ENCODE assay signal across 8 cellular contexts in the genomic region with DNA sequence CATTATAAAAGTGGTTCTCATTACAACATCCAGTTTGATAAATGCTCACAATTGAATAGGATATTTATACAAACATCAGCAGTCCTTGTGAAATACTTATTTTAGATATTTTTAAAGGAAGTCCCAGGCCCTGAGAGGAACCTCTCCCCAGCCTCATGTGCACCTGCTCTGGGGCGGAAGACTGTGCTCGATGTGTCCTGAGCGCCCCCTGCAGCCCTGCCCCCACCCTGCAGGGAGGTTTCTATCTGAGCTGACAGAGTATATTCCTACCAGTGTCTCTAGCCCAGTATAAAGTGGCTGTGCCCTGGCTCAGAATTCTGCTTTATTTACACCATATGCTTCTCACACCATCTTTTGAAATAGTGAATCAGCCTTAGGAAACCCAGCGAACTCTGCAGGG.
DNase-seq lines count a peak whose midpoint lies in the region; ATAC-seq, FAIRE-seq and TF ChIP-seq lines count a peak whose summit lies in the region.

No MANE protein-coding gene starts in this region.

- TF ChIP-seq CTCF in A673 (conservative IDR thresholded peaks at IDR 0.05; ENCODE audit: low read depth, low read length) (peak; percentile 63), GM12878 (IDR thresholded peaks at IDR 0.05 in 2 of 3, conservative IDR thresholded peaks at IDR 0.05 in 1 of 3; ENCODE audit: control insufficient read depth in 2 of 3, extremely low read depth in 1 of 3, insufficient read depth in 1 of 3, low read depth in 3 of 3, low read length in 3 of 3) (peak; percentile 51 to 78 (median 57)), GM23338 (conservative IDR thresholded peaks at IDR 0.05; ENCODE audit: low read depth in 2 of 2) (no peak)

- SMC1A ChIA-PET in GM12878 (lab: Charles Lee; ENCODE audit: uncharacterized antibody, unreplicated experiment): interaction anchor here (0.7 to 13.0 kb wide), 8 partner anchors 22 to 215 kb away, joined by 3 to 244 read pairs (median 4); no protein-coding TSS in a partner anchor

- H3K9ac ChIP-seq in GM12878 (ENCODE audit: control insufficient read depth, insufficient read depth, low read length): no peak overlapping the region

- intact Hi-C loops in A673 (cut with micrococcal nuclease; ENCODE audit: unreplicated experiment): no loop called here
- intact Hi-C loops in GM12878 (cut with micrococcal nuclease; ENCODE audit: unreplicated experiment): no loop called here

- H3K9me2 ChIP-seq in GM23338 (ENCODE audit: insufficient read depth): no peaks in the 10 kb centered on the region

- CTCF ChIA-PET in A673 (lab: Charles Lee): no interaction called here
- CTCF ChIA-PET in GM12878 (lab: Yijun Ruan, JAX): interaction anchor here (0.6 to 14.4 kb wide), 19 partner anchors 8 to 374 kb away, joined by 3 to 605 read pairs (median 3); no protein-coding TSS in a partner anchor

- no TSS peak for BruUV-seq in A673 (replicated peaks; lab: Mats Ljungman, UMichigan)
- no TSS peak for BruUV-seq in GM12878 (replicated peaks; lab: Mats Ljungman, UMichigan)

- H3K4me3 ChIP-seq in A673 (ENCODE audit: low read depth, low read length, poor library complexity, severe bottlenecking): no peak overlapping the region
- H3K4me3 ChIP-seq in GM12878: no peak overlapping the region
- no peak overlapping the region for H3K4me3 ChIP-seq in GM23338

- H3K4me1 Mint-ChIP-seq in GM23338: no peaks in the 10 kb centered on the region

- no peak for TF ChIP-seq EP300 in GM12878 (IDR thresholded peaks at IDR 0.05; ENCODE audit: borderline replicate concordance in 1 of 2, control insufficient read depth in 1 of 2, low read depth in 2 of 2, low read length in 2 of 2)

- RAD21 ChIA-PET in GM12878 (lab: Charles Lee; ENCODE audit: unreplicated experiment): interaction anchor here (0.7 to 7.1 kb wide), 6 partner anchors 27 to 94 kb away, joined by 3 to 84 read pairs (median 4); no protein-coding TSS in a partner anchor

- peaks cover 42% of the 10 kb centered on the region for H3K36me3 Mint-ChIP-seq in GM23338 (ENCODE audit: low read depth)

- peak overlapping the region; percentile 59 for H2AFZ ChIP-seq in GM12878 (ENCODE audit: control insufficient read depth, low read depth, low read length)
- H2AFZ ChIP-seq in GM23338: no peak overlapping the region

- H3F3A ChIP-seq in GM23338 (replicated peaks; ENCODE audit: low read depth): no peaks in the 10 kb centered on the region

- H3K36me3 ChIP-seq in A673 (ENCODE audit: insufficient read depth, low read length, poor library complexity, severe bottlenecking) (no peaks in the 10 kb centered on the region), GM12878 (ENCODE audit: control insufficient read depth in 2 of 2, insufficient read depth in 2 of 2, low read length in 1 of 2) (no peaks in the 10 kb centered on the region), GM23338 (ENCODE audit: insufficient read depth) (peaks cover 5% of the 10 kb centered on the region; the same call in 1 of the 2 replicates)

- no peak overlapping the region; the same call in 1 of the 2 replicates for H3K4me2 ChIP-seq in GM12878 (ENCODE audit: control insufficient read depth, insufficient read depth)
- no peak overlapping the region for H3K4me2 ChIP-seq in GM23338

- DNase-seq in A673 (ENCODE audit: low spot score): peak; percentile 47
- no peak for DNase-seq in GM12892 (ENCODE audit: insufficient read length)
- peak; percentile 50 for DNase-seq in NCI-H2107 treated with DMSO at 0.1 percent for 48 hours (lab: John Stamatoyannopoulos, UW; ENCODE audit: unreplicated experiment)
- no peak for DNase-seq in GM12878 (ENCODE audit: low read depth, low spot score)
- no peak for DNase-seq in caudate nucleus (lab: John Stamatoyannopoulos, UW)
- DNase-seq in SHP77 treated with DMSO at 0.1 percent for 48 hours (lab: John Stamatoyannopoulos, UW): no peak
- DNase-seq in GM23338 (ENCODE audit: low spot score): no peak

- 0% methylated on average over 4 of the region's 4 CpGs for whole genome bisulfite sequencing in GM12878 (ENCODE audit: insufficient coverage, insufficient replicate concordance, low lambda C conversion rate, missing lambda C conversion rate)

- no peaks in the 10 kb centered on the region for H3K9me3 ChIP-seq in A673 (ENCODE audit: low read depth, low read length, poor library complexity, severe bottlenecking)
- H3K9me3 ChIP-seq in GM12878 (replicated peaks; ENCODE audit: control insufficient read depth, insufficient read depth, low read length): no peaks in the 10 kb centered on the region

- H3K27ac Mint-ChIP-seq in GM23338: no peak overlapping the region

- H3K27me3 ChIP-seq in A673 (replicated peaks; ENCODE audit: insufficient read depth, low read depth, low read length, poor library complexity) (no peaks in the 10 kb centered on the region), GM12878 (replicated peaks in 1 of 2; ENCODE audit: control insufficient read depth in 2 of 2, insufficient read depth in 2 of 2, low read length in 1 of 2) (no peaks in the 10 kb centered on the region; a peak in 1 of 4 replicates), GM23338 (ENCODE audit: insufficient read depth) (no peaks in the 10 kb centered on the region)

- H4K20me1 ChIP-seq in GM12878 (ENCODE audit: control insufficient read depth, insufficient read depth): no peaks in the 10 kb centered on the region
- no peaks in the 10 kb centered on the region for H4K20me1 ChIP-seq in GM23338 (replicated peaks; ENCODE audit: insufficient read depth)

- TF ChIP-seq POLR2A in GM12892 (IDR thresholded peaks at IDR 0.05; ENCODE audit: low read depth, low read length): no peak
- TF ChIP-seq POLR2A in GM12878 (IDR thresholded peaks at IDR 0.05; ENCODE audit: low read depth, low read length): no peak

- in situ Hi-C loops in GM12878 (cut with MboI): no loop called here

- ATAC-seq in GM12878 (peak; percentile 74), HG03039 (IDR thresholded peaks at IDR 0.05; ENCODE audit: unreplicated experiment) (no peak), GM23338 (no peak)

- POLR2A ChIA-PET in A673 (lab: Charles Lee; ENCODE audit: low non-redundant PET): no interaction called here
- POLR2A ChIA-PET in GM12878 (lab: Charles Lee): no interaction called here

- peaks cover 97% of the 10 kb centered on the region for H3K9me3 Mint-ChIP-seq in GM23338

- H3K79me2 ChIP-seq in GM12878 (ENCODE audit: control insufficient read depth, insufficient read depth, low read length): no peaks in the 10 kb centered on the region
- no peaks in the 10 kb centered on the region for H3K79me2 ChIP-seq in GM23338 (replicated peaks; ENCODE audit: insufficient read depth)

- H3K27ac ChIP-seq in A673 (ENCODE audit: low read depth, low read length, poor library complexity, severe bottlenecking): no peak overlapping the region
- no peak overlapping the region for H3K27ac ChIP-seq in GM12878 (ENCODE audit: control insufficient read depth, insufficient read depth)
- no peak overlapping the region for H3K27ac ChIP-seq in caudate nucleus (ENCODE audit: low read depth, low read length)
- no peak overlapping the region for H3K27ac ChIP-seq in GM23338 (ENCODE audit: low read depth)

- no peak overlapping the region for H3K4me3 Mint-ChIP-seq in GM23338

- peak; percentile 24 for FAIRE-seq in GM12892 (lab: Jason Lieb, UNC)
- no peak for FAIRE-seq in GM12878 (lab: Jason Lieb, UNC)

- H3K27me3 Mint-ChIP-seq in GM23338 (ENCODE audit: insufficient read depth, low read depth, poor library complexity): peaks cover 8% of the 10 kb centered on the region

- H3K4me1 ChIP-seq in A673 (ENCODE audit: insufficient read depth, low read length, poor library complexity, severe bottlenecking) (no peaks in the 10 kb centered on the region), GM12878 (ENCODE audit: control insufficient read depth, insufficient read depth, low read length) (peaks cover 25% of the 10 kb centered on the region), GM23338 (ENCODE audit: insufficient read depth) (no peaks in the 10 kb centered on the region)

- peak; percentile 60 for TF ChIP-seq RAD21 in GM12878 (IDR thresholded peaks at IDR 0.05; ENCODE audit: insufficient read depth, low read depth, low read length)

TF ChIP-seq in GM12878, 131 proteins besides CTCF, POLR2A, EP300 and RAD21 (continues in another document):
- TF ChIP-seq TAF1 (IDR thresholded peaks at IDR 0.05; ENCODE audit: borderline replicate concordance, low read depth, low read length) (no peak), RB1 (IDR thresholded peaks at IDR 0.05; ENCODE audit: borderline replicate concordance) (no peak), SMARCA5 (IDR thresholded peaks at IDR 0.05) (no peak), BRCA1 (IDR thresholded peaks at IDR 0.05; ENCODE audit: low read depth, low read length) (no peak), SP1 (IDR thresholded peaks at IDR 0.05; ENCODE audit: low read depth, low read length) (no peak), LARP7 (IDR thresholded peaks at IDR 0.05) (no peak)
- TF ChIP-seq, protein P1, sequence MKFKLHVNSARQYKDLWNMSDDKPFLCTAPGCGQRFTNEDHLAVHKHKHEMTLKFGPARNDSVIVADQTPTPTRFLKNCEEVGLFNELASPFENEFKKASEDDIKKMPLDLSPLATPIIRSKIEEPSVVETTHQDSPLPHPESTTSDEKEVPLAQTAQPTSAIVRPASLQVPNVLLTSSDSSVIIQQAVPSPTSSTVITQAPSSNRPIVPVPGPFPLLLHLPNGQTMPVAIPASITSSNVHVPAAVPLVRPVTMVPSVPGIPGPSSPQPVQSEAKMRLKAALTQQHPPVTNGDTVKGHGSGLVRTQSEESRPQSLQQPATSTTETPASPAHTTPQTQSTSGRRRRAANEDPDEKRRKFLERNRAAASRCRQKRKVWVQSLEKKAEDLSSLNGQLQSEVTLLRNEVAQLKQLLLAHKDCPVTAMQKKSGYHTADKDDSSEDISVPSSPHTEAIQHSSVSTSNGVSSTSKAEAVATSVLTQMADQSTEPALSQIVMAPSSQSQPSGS (IDR thresholded peaks at IDR 0.05; ENCODE audit: low read length): no peak

TF ChIP-seq in GM23338, 12 proteins besides CTCF, POLR2A, EP300 and RAD21 (continues in another document):
- TF ChIP-seq JUNB (IDR thresholded peaks at IDR 0.05; ENCODE audit: unreplicated experiment) (no peak), ZNF114 (CRISPR knock-in tag; IDR thresholded peaks at IDR 0.05) (no peak)

Comparison
In these comparisons a context has a peak if more than half of its experiments do, and no peak if none do; other contexts are left out.
1. DNase-seq: peak in A673 (single experiment) and NCI-H2107 treated with DMSO at 0.1 percent for 48 hours (single experiment); none in GM12892 (single experiment), GM12878 (single experiment), caudate nucleus (0 of 61), SHP77 treated with DMSO at 0.1 percent for 48 hours (single experiment) and GM23338 (single experiment).
2. CTCF ChIP-seq: peak in A673 (single experiment) and GM12878 (3 of 3); none in GM23338 (0 of 2).